ENCODE assay signal across 8 cellular contexts in the genomic region with DNA sequence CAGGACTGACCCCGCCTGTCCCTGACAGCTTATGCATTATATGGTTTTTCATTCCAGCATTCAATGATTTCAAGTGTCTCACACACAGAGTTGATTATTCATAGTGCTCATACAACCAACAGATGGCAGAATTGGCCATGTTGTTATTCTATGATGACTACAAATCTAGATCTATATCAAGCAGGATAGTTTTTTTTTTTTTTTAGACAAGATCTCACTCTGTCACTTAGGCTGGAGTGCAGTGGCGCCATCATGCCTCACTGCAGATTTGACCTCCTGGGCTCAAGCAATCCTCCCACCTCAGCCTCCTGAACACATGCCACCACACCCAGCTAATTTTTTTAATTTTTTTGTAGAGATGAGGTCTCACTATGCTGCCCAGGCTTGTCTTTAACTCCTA. TPM values are rescaled to one million over a fixed set of nuclear protein-coding genes. Genes with fewer than 3 reads are reported as not detected.
DNase-seq lines count a peak whose midpoint lies in the region; ATAC-seq, FAIRE-seq and TF ChIP-seq lines count a peak whose summit lies in the region.

No MANE protein-coding gene starts in this region.

- H3K27me3 ChIP-seq in BLaER1: no peaks in the 10 kb centered on the region
- H3K27me3 ChIP-seq in neural cell (ENCODE audit: insufficient read depth, low read depth, low read length): no peaks in the 10 kb centered on the region
- no peaks in the 10 kb centered on the region for H3K27me3 ChIP-seq in gastrocnemius medialis
- no peaks in the 10 kb centered on the region for H3K27me3 ChIP-seq in ascending aorta

- H3K4me3 ChIP-seq in BLaER1: no peak overlapping the region
- H3K4me3 ChIP-seq in neural cell (ENCODE audit: low read length): no peak overlapping the region
- H3K4me3 ChIP-seq in gastrocnemius medialis: no peak overlapping the region
- H3K4me3 ChIP-seq in ascending aorta: no peak overlapping the region

- H3K9me3 ChIP-seq in BLaER1: 0 out of 2 replicates have a peak, but pooled peaks cover 6% of the 10 kb centered on the region
- no peaks in the 10 kb centered on the region for H3K9me3 ChIP-seq in neural cell (ENCODE audit: low read length)
- no peaks in the 10 kb centered on the region for H3K9me3 ChIP-seq in gastrocnemius medialis
- H3K9me3 ChIP-seq in ascending aorta: no peaks in the 10 kb centered on the region

- ATAC-seq in gastrocnemius medialis: no peak
- ATAC-seq in HG02588 (IDR thresholded peaks at IDR 0.05; ENCODE audit: unreplicated experiment): no peak

- no peak overlapping the region for H3K4me3 Mint-ChIP-seq in brain

- no peaks in the 10 kb centered on the region for H3K79me2 ChIP-seq in neural cell (replicated peaks; ENCODE audit: insufficient read depth, low read length)

- H3K9me3 Mint-ChIP-seq in brain: peaks cover 0 to 3% (median 0%) of the 10 kb centered on the region in 5 experiments

- peaks cover 6% of the 10 kb centered on the region for H3K4me1 Mint-ChIP-seq in brain

- intact Hi-C loops in gastrocnemius medialis (cut with DNase I; ENCODE audit: low total_unique reads): no loop called here
- intact Hi-C loops in ascending aorta (cut with DNase I): no loop called here

- no peaks in the 10 kb centered on the region for H3K27me3 Mint-ChIP-seq in brain

- H3K4me2 ChIP-seq in BLaER1 (0 out of 2 replicates have a peak overlapping the region, but pooled peaks have one; percentile 79), neural cell (ENCODE audit: low read length) (no peak overlapping the region)

- no peaks in the 10 kb centered on the region for H4K20me1 ChIP-seq in BLaER1
- H4K20me1 ChIP-seq in neural cell (ENCODE audit: insufficient read depth): no peaks in the 10 kb centered on the region

- H3K36me3 Mint-ChIP-seq in brain: no peaks in the 10 kb centered on the region

- no peaks in the 10 kb centered on the region for H3F3A ChIP-seq in neural cell (ENCODE audit: insufficient read depth, low read length, poor library complexity, severe bottlenecking)

- peak; percentile 51 for TF ChIP-seq RAD21 in neural cell (conservative IDR thresholded peaks at IDR 0.05)

- H3K36me3 ChIP-seq in BLaER1: no peaks in the 10 kb centered on the region
- H3K36me3 ChIP-seq in neural cell (ENCODE audit: insufficient read depth, low read length): no peaks in the 10 kb centered on the region
- no peaks in the 10 kb centered on the region for H3K36me3 ChIP-seq in gastrocnemius medialis
- H3K36me3 ChIP-seq in ascending aorta: no peaks in the 10 kb centered on the region

- no peak overlapping the region for H3K27ac Mint-ChIP-seq in brain

- in situ Hi-C loops in gastrocnemius medialis (cut with MboI; ENCODE audit: low sequenced_read_pairs in 4 of 4): no loop called here

- H3K9ac ChIP-seq in BLaER1: no peak overlapping the region
- no peak overlapping the region for H3K9ac ChIP-seq in neural cell (ENCODE audit: low read length)

- no peak overlapping the region for H2AFZ ChIP-seq in neural cell (ENCODE audit: low read depth, low read length)

- no peaks in the 10 kb centered on the region for H3K9me2 ChIP-seq in neural cell (ENCODE audit: insufficient read depth, low read length)

- no peak for TF ChIP-seq POLR2A in GM12891 (IDR thresholded peaks at IDR 0.05; ENCODE audit: low read depth, low read length)
- no peak for TF ChIP-seq POLR2A in gastrocnemius medialis (IDR thresholded peaks at IDR 0.05)

- no peak overlapping the region for H3K27ac ChIP-seq in BLaER1
- H3K27ac ChIP-seq in neural cell (ENCODE audit: low read length): no peak overlapping the region
- no peak overlapping the region for H3K27ac ChIP-seq in gastrocnemius medialis
- H3K27ac ChIP-seq in ascending aorta: no peak overlapping the region

- DNase-seq in GM12891 (ENCODE audit: insufficient read length, low spot score) (no peak), NCI-H446 (lab: John Stamatoyannopoulos, UW) (peak; percentile 4 to 69), gastrocnemius medialis (no peak), ascending aorta (ENCODE audit: low spot score in 2 of 2) (no peak)

- no peak for TF ChIP-seq EP300 in neural cell (conservative IDR thresholded peaks at IDR 0.05; ENCODE audit: poor library complexity, severe bottlenecking)

- peak; percentile 74 for FAIRE-seq in GM12891 (lab: Jason Lieb, UNC)

- H3K4me1 ChIP-seq in BLaER1: peaks cover 18% of the 10 kb centered on the region
- H3K4me1 ChIP-seq in gastrocnemius medialis: no peaks in the 10 kb centered on the region
- H3K4me1 ChIP-seq in ascending aorta: no peaks in the 10 kb centered on the region

- TF ChIP-seq CTCF in brain (conservative IDR thresholded peaks at IDR 0.05) (peak; percentile 48 to 57), neural cell (IDR thresholded peaks at IDR 0.05; ENCODE audit: poor library complexity, severe bottlenecking) (peak; percentile 57), gastrocnemius medialis (IDR thresholded peaks at IDR 0.05 in 4 of 5, conservative IDR thresholded peaks at IDR 0.05 in 1 of 5) (no peak), ascending aorta (IDR thresholded peaks at IDR 0.05) (no peak)

TF ChIP-seq in GM12891, 5 proteins besides CTCF, POLR2A, EP300 and RAD21:
- TF ChIP-seq TAF1 (IDR thresholded peaks at IDR 0.05; ENCODE audit: low read depth, low read length): no peak
- no peak for TF ChIP-seq SPI1 (IDR thresholded peaks at IDR 0.05; ENCODE audit: low read depth, low read length)
- TF ChIP-seq POLR2AphosphoS5 (IDR thresholded peaks at IDR 0.05; ENCODE audit: low read depth, low read length): no peak

TF ChIP-seq in neural cell, 6 proteins besides CTCF, POLR2A, EP300 and RAD21:
- TF ChIP-seq EZH2 (IDR thresholded peaks at IDR 0.05; ENCODE audit: borderline replicate concordance, insufficient read depth, low read length, poor library complexity, severe bottlenecking) (no peak), MXI1 (conservative IDR thresholded peaks at IDR 0.05; ENCODE audit: poor library complexity, severe bottlenecking) (no peak), POLR2AphosphoS5 (IDR thresholded peaks at IDR 0.05) (no peak), SMC3 (conservative IDR thresholded peaks at IDR 0.05; ENCODE audit: poor library complexity) (peak; percentile 46)
- TF ChIP-seq, protein P1, sequence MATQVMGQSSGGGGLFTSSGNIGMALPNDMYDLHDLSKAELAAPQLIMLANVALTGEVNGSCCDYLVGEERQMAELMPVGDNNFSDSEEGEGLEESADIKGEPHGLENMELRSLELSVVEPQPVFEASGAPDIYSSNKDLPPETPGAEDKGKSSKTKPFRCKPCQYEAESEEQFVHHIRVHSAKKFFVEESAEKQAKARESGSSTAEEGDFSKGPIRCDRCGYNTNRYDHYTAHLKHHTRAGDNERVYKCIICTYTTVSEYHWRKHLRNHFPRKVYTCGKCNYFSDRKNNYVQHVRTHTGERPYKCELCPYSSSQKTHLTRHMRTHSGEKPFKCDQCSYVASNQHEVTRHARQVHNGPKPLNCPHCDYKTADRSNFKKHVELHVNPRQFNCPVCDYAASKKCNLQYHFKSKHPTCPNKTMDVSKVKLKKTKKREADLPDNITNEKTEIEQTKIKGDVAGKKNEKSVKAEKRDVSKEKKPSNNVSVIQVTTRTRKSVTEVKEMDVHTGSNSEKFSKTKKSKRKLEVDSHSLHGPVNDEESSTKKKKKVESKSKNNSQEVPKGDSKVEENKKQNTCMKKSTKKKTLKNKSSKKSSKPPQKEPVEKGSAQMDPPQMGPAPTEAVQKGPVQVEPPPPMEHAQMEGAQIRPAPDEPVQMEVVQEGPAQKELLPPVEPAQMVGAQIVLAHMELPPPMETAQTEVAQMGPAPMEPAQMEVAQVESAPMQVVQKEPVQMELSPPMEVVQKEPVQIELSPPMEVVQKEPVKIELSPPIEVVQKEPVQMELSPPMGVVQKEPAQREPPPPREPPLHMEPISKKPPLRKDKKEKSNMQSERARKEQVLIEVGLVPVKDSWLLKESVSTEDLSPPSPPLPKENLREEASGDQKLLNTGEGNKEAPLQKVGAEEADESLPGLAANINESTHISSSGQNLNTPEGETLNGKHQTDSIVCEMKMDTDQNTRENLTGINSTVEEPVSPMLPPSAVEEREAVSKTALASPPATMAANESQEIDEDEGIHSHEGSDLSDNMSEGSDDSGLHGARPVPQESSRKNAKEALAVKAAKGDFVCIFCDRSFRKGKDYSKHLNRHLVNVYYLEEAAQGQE (IDR thresholded peaks at IDR 0.05; ENCODE audit: borderline replicate concordance): no peak

RNA-seq across cellular contexts. Expression of a gene that starts 40.1 kb away (rescaled TPM):
- polyA plus RNA-seq in GM12891 (2012; ENCODE audit: low read depth, missing spikeins): 5.7 TPM
- polyA plus RNA-seq in brain (ENCODE audit: insufficient read depth, low read depth, low replicate concordance): 41.7 TPM
- polyA plus RNA-seq in neural cell: 39.9 and 43.7 TPM in 2 replicates
- 82.0 and 84.9 TPM in 2 replicates for polyA minus RNA-seq in neural cell
- total RNA-seq in gastrocnemius medialis: 10 to 100 TPM in 2 of 4 donors, 1 to 10 TPM in 2; 3.0 to 15.0 (median 9.2) TPM
- 1.3 TPM for total RNA-seq in ascending aorta

Comparison
In these comparisons a context has a peak if more than half of its experiments do, and no peak if none do; other contexts are left out.
1. DNase-seq: peak in NCI-H446 (2 of 2); none in GM12891 (single experiment), gastrocnemius medialis (0 of 2) and ascending aorta (0 of 2).
2. CTCF ChIP-seq: peak in brain (2 of 2) and neural cell (single experiment); none in gastrocnemius medialis (0 of 5) and ascending aorta (0 of 3).